8 cellular contexts compared by ENCODE assay signal in genomic region chr10:101060951-101061813, GRCh38. TPM values are rescaled to one million over a fixed set of nuclear protein-coding genes. Genes with fewer than 3 reads are reported as not detected.
DNase-seq lines count a peak whose midpoint lies in the region; ATAC-seq and TF ChIP-seq lines count a peak whose summit lies in the region.

No MANE protein-coding gene starts in this region.

- no peaks in the 10 kb centered on the region for H3K9me3 ChIP-seq in BE2C
- H3K9me3 ChIP-seq in lower lobe of right lung = no peaks in the 10 kb centered on the region

- TF ChIP-seq CTCF in BE2C (IDR thresholded peaks at IDR 0.05; ENCODE audit: low read depth, low read length) = no peak
- peak in 41 of 56 donors; percentile 14 to 64 (median 35) for TF ChIP-seq CTCF in dorsolateral prefrontal cortex (IDR thresholded peaks at IDR 0.05 in 54 of 56, conservative IDR thresholded peaks at IDR 0.05 in 2 of 56; ENCODE audit: low read depth in 1 of 56, partially characterized antibody in 56 of 56)
- no peak for TF ChIP-seq CTCF in lower lobe of right lung (IDR thresholded peaks at IDR 0.05)

- peak overlapping the region; percentile 87 for H3K4me3 ChIP-seq in BE2C (ENCODE audit: low read depth, low read length)
- peak overlapping the region; percentile 59 to 100 (median 83) for H3K4me3 ChIP-seq in dorsolateral prefrontal cortex
- peak overlapping the region; percentile 64 for H3K4me3 ChIP-seq in lower lobe of right lung

- intact Hi-C loops in dorsolateral prefrontal cortex (cut with DNase I) (loop anchor here in 1 of 2 donors (10.0 kb wide), 1 partner anchor 46 kb away; no protein-coding TSS in a partner anchor), lower lobe of right lung (cut with DNase I) (no loop called here)

- H3K27me3 ChIP-seq in BE2C (no peaks in the 10 kb centered on the region), dorsolateral prefrontal cortex (peaks cover 0 to 44% (median 24%) of the 10 kb centered on the region in 45 donors), lower lobe of right lung (ENCODE audit: low read depth) (peaks cover 3% of the 10 kb centered on the region)

- peak; percentile 99 for DNase-seq in BE2C
- DNase-seq in NCI-H2227 treated with DMSO at 0.1 percent for 48 hours (lab: John Stamatoyannopoulos, UW) = peak; percentile 97
- peak; percentile 87 to 89 for DNase-seq in activated CD4-positive, alpha-beta T cell treated with anti-CD3 and anti-CD28 coated beads for 24 hours (ENCODE audit: low read depth in 2 of 2)
- DNase-seq in dorsolateral prefrontal cortex = peak; percentile 83 to 92 (median 88)
- peak; percentile 98 for DNase-seq in lower lobe of right lung
- DNase-seq in stimulated activated CD4-positive, alpha-beta T cell treated with anti-CD3 and anti-CD28 coated beads, TNF-alpha, amount 100 ng/mL, for 24 hours (ENCODE audit: low read depth in 3 of 3) = peak; percentile 76 to 91 (median 83)

- peak overlapping the region; percentile 52 to 99 (median 94) for H3K27ac ChIP-seq in dorsolateral prefrontal cortex
- peak overlapping the region; percentile 92 for H3K27ac ChIP-seq in lower lobe of right lung

- peaks cover 30% of the 10 kb centered on the region for H3K4me1 ChIP-seq in BE2C
- peaks cover 50% of the 10 kb centered on the region for H3K4me1 ChIP-seq in lower lobe of right lung

- no peaks in the 10 kb centered on the region for H3K36me3 ChIP-seq in BE2C
- no peaks in the 10 kb centered on the region for H3K36me3 ChIP-seq in lower lobe of right lung

- ATAC-seq in GM18909 (IDR thresholded peaks at IDR 0.05; ENCODE audit: poor library complexity, unreplicated experiment) (peak; percentile 61), HG03135 (IDR thresholded peaks at IDR 0.05; ENCODE audit: unreplicated experiment) (peak; percentile 56), lower lobe of right lung (peak; percentile 95)

RNA-seq across cellular contexts. Expression of gene KAZALD1, which starts 0.6 kb away (rescaled TPM):
- polyA plus RNA-seq in BE2C (2012; ENCODE audit: insufficient read depth, insufficient read length, low read depth) = 27.2 TPM
- total RNA-seq in dorsolateral prefrontal cortex (1 to 10 TPM in 105 of 120 experiments, under 1 TPM in 15; 0.37 to 6.3 (median 1.9) TPM), lower lobe of right lung (9.9 TPM)

RNA-seq across cellular contexts. Expression of gene SFXN3, which starts 30.1 kb away (rescaled TPM):
- 31.7 TPM for polyA plus RNA-seq in BE2C (2012; ENCODE audit: insufficient read depth, insufficient read length, low read depth)
- total RNA-seq in dorsolateral prefrontal cortex = 100 to 1,000 TPM in 7 of 120 experiments, 10 to 100 TPM in 113; 53.8 to 127 (median 83.8) TPM
- 57.8 TPM for total RNA-seq in lower lobe of right lung

RNA-seq across cellular contexts. Expression of gene PDZD7, which starts 30.3 kb away (rescaled TPM):
- 9.7 TPM for polyA plus RNA-seq in BE2C (2012; ENCODE audit: insufficient read depth, insufficient read length, low read depth)
- total RNA-seq in dorsolateral prefrontal cortex = 10 to 100 TPM; 11.3 to 42.8 (median 23.8) TPM
- total RNA-seq in lower lobe of right lung = 1.6 TPM

Comparison
In these comparisons a context has a peak if more than half of its experiments do, and no peak if none do; other contexts are left out.
1. Peak in every context shown above with its lines: DNase-seq, ATAC-seq, H3K4me3 ChIP-seq and H3K27ac ChIP-seq.
2. CTCF ChIP-seq: peak in dorsolateral prefrontal cortex (41 of 56); none in BE2C (single experiment) and lower lobe of right lung (single experiment).